1 cellular context compared by ENCODE assay signal in the genomic region with DNA sequence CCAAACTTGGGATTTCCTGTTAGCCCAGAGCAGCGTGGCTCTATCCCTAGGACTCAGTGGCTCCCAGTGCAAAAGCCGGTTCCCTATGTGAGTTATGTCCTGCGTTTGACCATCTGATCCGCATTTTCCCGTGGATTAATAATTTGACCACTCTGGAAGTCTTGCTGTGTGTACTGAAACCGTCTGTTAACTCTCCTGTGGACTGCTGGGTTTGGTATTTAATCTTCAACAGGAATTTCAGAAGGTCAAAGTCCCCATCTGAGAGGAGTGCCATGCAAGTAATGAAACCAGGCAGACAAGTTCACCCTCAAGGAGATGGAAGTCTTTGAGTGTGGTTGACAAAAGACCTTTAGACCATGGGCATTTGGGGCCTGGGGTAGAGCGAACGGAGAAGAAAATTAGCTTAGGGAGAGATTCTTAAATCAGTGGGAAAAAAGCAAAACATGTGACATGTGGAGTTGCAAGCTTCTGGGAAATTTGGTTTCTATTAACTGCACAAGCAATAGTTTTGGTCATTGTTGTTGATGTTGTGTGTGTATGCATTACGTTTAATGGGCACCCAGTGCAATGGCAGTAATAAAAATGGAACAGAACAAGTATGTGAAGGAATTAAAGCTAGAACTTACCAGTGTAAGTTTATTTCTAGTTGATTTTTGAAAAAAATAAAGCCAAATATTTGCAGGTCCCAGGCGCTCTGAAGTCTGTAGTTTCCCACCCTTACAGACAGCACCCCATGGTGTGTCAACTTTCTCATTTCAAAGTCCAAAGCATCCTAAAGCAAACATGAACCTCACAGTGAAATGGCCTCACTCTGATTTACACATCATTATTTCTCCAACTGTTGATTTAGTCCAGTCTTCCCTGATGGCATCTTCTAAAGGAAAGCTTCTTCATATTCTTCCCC.
A peak's percentile ranks its signal among the peaks of the same experiment; 100 is the strongest.
TF ChIP-seq lines count a peak whose summit lies in the region.

No MANE protein-coding gene starts in this region.

TF ChIP-seq in HepG2, 621 proteins besides CTCF, POLR2A, EP300 and RAD21 (continued from another document and continues in another):
- TF ChIP-seq, protein P1, sequence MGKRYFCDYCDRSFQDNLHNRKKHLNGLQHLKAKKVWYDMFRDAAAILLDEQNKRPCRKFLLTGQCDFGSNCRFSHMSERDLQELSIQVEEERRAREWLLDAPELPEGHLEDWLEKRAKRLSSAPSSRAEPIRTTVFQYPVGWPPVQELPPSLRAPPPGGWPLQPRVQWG (CRISPR knock-in tag; IDR thresholded peaks at IDR 0.05; ENCODE audit: borderline replicate concordance, low read depth) = no peak
- no peak for TF ChIP-seq HIVEP1 (CRISPR knock-in tag; IDR thresholded peaks at IDR 0.05)
- TF ChIP-seq ATF7-NPFF (CRISPR knock-in tag; IDR thresholded peaks at IDR 0.05; ENCODE audit: low read depth) = no peak
- TF ChIP-seq LCORL (IDR thresholded peaks at IDR 0.05) = no peak
- peak; percentile 88; the same call in 1 of the 2 replicates for TF ChIP-seq LCORL (CRISPR knock-in tag; IDR thresholded peaks at IDR 0.05)
- TF ChIP-seq ZBTB7B (CRISPR knock-in tag; IDR thresholded peaks at IDR 0.05) = 0 out of 2 replicates have a peak, but pooled peaks have one; percentile 44
- TF ChIP-seq ZFP62 (CRISPR knock-in tag; IDR thresholded peaks at IDR 0.05) = no peak
- no peak for TF ChIP-seq ZNF598 (CRISPR knock-in tag; IDR thresholded peaks at IDR 0.05; ENCODE audit: borderline replicate concordance)
- no peak for TF ChIP-seq ZNF672 (CRISPR knock-in tag; IDR thresholded peaks at IDR 0.05)
- TF ChIP-seq, protein P2, sequence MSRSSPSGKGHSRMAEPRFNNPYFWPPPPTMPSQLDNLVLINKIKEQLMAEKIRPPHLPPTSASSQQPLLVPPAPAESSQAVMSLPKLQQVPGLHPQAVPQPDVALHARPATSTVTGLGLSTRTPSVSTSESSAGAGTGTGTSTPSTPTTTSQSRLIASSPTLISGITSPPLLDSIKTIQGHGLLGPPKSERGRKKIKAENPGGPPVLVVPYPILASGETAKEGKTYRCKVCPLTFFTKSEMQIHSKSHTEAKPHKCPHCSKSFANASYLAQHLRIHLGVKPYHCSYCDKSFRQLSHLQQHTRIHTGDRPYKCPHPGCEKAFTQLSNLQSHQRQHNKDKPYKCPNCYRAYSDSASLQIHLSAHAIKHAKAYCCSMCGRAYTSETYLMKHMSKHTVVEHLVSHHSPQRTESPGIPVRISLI (CRISPR knock-in tag; IDR thresholded peaks at IDR 0.05; ENCODE audit: borderline replicate concordance) = peak; percentile 87
- TF ChIP-seq RARA (CRISPR knock-in tag; IDR thresholded peaks at IDR 0.05) = peak; percentile 88
- TF ChIP-seq YY1 (IDR thresholded peaks at IDR 0.05; ENCODE audit: insufficient read depth, insufficient replicate concordance, low read depth, low read length) = peak; percentile 21
- no peak for TF ChIP-seq ZNF891 (CRISPR knock-in tag; IDR thresholded peaks at IDR 0.05)
- no peak for TF ChIP-seq ARID2 (CRISPR knock-in tag; IDR thresholded peaks at IDR 0.05; ENCODE audit: borderline replicate concordance)
- no peak for TF ChIP-seq HNRNPL (IDR thresholded peaks at IDR 0.05; ENCODE audit: low read depth, low read length)
- TF ChIP-seq SALL2 (CRISPR knock-in tag; IDR thresholded peaks at IDR 0.05) = no peak
- TF ChIP-seq ISX (CRISPR knock-in tag; conservative IDR thresholded peaks at IDR 0.05) = no peak
- no peak for TF ChIP-seq MAZ (IDR thresholded peaks at IDR 0.05; ENCODE audit: borderline replicate concordance, low read depth, low read length)
- TF ChIP-seq MAZ (CRISPR knock-in tag; IDR thresholded peaks at IDR 0.05; ENCODE audit: low read depth) = no peak
- TF ChIP-seq CBX5 (CRISPR knock-in tag; IDR thresholded peaks at IDR 0.05; ENCODE audit: borderline replicate concordance) = no peak
- no peak for TF ChIP-seq TEAD2 (CRISPR knock-in tag; IDR thresholded peaks at IDR 0.05)
- TF ChIP-seq ZNF619 (CRISPR knock-in tag; IDR thresholded peaks at IDR 0.05) = no peak
- TF ChIP-seq HOXA3 (CRISPR knock-in tag; IDR thresholded peaks at IDR 0.05) = peak; percentile 38; the same call in 1 of the 2 replicates
- no peak for TF ChIP-seq EED (CRISPR knock-in tag; IDR thresholded peaks at IDR 0.05)
- peak; percentile 79 for TF ChIP-seq HMG20B (CRISPR knock-in tag; conservative IDR thresholded peaks at IDR 0.05)
- no peak for TF ChIP-seq MYNN (CRISPR knock-in tag; IDR thresholded peaks at IDR 0.05; ENCODE audit: low read depth)
- no peak for TF ChIP-seq ZNF547 (CRISPR knock-in tag; IDR thresholded peaks at IDR 0.05)
- TF ChIP-seq, protein P3, sequence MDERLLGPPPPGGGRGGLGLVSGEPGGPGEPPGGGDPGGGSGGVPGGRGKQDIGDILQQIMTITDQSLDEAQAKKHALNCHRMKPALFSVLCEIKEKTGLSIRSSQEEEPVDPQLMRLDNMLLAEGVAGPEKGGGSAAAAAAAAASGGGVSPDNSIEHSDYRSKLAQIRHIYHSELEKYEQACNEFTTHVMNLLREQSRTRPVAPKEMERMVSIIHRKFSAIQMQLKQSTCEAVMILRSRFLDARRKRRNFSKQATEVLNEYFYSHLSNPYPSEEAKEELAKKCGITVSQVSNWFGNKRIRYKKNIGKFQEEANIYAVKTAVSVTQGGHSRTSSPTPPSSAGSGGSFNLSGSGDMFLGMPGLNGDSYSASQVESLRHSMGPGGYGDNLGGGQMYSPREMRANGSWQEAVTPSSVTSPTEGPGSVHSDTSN (CRISPR knock-in tag; IDR thresholded peaks at IDR 0.05) = no peak
- no peak for TF ChIP-seq ZNF335 (CRISPR knock-in tag; IDR thresholded peaks at IDR 0.05)
- no peak for TF ChIP-seq SNAI1 (CRISPR knock-in tag; IDR thresholded peaks at IDR 0.05; ENCODE audit: borderline replicate concordance)
- TF ChIP-seq PRMT3 (CRISPR knock-in tag; IDR thresholded peaks at IDR 0.05; ENCODE audit: borderline replicate concordance, low read depth) = no peak
- TF ChIP-seq CC2D1A (CRISPR knock-in tag; IDR thresholded peaks at IDR 0.05) = no peak
- no peak for TF ChIP-seq JUN (CRISPR knock-in tag; IDR thresholded peaks at IDR 0.05)
- no peak for TF ChIP-seq ZSCAN22 (CRISPR knock-in tag; IDR thresholded peaks at IDR 0.05)
- TF ChIP-seq ZFAT (CRISPR knock-in tag; conservative IDR thresholded peaks at IDR 0.05) = no peak
- TF ChIP-seq, protein P4, sequence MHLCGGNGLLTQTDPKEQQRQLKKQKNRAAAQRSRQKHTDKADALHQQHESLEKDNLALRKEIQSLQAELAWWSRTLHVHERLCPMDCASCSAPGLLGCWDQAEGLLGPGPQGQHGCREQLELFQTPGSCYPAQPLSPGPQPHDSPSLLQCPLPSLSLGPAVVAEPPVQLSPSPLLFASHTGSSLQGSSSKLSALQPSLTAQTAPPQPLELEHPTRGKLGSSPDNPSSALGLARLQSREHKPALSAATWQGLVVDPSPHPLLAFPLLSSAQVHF (CRISPR knock-in tag; IDR thresholded peaks at IDR 0.05) = no peak
- TF ChIP-seq, protein P5, sequence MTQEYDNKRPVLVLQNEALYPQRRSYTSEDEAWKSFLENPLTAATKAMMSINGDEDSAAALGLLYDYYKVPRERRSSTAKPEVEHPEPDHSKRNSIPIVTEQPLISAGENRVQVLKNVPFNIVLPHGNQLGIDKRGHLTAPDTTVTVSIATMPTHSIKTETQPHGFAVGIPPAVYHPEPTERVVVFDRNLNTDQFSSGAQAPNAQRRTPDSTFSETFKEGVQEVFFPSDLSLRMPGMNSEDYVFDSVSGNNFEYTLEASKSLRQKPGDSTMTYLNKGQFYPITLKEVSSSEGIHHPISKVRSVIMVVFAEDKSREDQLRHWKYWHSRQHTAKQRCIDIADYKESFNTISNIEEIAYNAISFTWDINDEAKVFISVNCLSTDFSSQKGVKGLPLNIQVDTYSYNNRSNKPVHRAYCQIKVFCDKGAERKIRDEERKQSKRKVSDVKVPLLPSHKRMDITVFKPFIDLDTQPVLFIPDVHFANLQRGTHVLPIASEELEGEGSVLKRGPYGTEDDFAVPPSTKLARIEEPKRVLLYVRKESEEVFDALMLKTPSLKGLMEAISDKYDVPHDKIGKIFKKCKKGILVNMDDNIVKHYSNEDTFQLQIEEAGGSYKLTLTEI (CRISPR knock-in tag; conservative IDR thresholded peaks at IDR 0.05) = no peak
- no peak for TF ChIP-seq ZNF670 (CRISPR knock-in tag; IDR thresholded peaks at IDR 0.05; ENCODE audit: borderline replicate concordance)
- TF ChIP-seq, protein P6, sequence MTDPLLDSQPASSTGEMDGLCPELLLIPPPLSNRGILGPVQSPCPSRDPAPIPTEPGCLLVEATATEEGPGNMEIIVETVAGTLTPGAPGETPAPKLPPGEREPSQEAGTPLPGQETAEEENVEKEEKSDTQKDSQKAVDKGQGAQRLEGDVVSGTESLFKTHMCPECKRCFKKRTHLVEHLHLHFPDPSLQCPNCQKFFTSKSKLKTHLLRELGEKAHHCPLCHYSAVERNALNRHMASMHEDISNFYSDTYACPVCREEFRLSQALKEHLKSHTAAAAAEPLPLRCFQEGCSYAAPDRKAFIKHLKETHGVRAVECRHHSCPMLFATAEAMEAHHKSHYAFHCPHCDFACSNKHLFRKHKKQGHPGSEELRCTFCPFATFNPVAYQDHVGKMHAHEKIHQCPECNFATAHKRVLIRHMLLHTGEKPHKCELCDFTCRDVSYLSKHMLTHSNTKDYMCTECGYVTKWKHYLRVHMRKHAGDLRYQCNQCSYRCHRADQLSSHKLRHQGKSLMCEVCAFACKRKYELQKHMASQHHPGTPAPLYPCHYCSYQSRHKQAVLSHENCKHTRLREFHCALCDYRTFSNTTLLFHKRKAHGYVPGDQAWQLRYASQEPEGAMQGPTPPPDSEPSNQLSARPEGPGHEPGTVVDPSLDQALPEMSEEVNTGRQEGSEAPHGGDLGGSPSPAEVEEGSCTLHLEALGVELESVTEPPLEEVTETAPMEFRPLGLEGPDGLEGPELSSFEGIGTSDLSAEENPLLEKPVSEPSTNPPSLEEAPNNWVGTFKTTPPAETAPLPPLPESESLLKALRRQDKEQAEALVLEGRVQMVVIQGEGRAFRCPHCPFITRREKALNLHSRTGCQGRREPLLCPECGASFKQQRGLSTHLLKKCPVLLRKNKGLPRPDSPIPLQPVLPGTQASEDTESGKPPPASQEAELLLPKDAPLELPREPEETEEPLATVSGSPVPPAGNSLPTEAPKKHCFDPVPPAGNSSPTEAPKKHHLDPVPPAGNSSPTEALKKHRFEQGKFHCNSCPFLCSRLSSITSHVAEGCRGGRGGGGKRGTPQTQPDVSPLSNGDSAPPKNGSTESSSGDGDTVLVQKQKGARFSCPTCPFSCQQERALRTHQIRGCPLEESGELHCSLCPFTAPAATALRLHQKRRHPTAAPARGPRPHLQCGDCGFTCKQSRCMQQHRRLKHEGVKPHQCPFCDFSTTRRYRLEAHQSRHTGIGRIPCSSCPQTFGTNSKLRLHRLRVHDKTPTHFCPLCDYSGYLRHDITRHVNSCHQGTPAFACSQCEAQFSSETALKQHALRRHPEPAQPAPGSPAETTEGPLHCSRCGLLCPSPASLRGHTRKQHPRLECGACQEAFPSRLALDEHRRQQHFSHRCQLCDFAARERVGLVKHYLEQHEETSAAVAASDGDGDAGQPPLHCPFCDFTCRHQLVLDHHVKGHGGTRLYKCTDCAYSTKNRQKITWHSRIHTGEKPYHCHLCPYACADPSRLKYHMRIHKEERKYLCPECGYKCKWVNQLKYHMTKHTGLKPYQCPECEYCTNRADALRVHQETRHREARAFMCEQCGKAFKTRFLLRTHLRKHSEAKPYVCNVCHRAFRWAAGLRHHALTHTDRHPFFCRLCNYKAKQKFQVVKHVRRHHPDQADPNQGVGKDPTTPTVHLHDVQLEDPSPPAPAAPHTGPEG (CRISPR knock-in tag; IDR thresholded peaks at IDR 0.05) = no peak
- no peak for TF ChIP-seq MAFG (CRISPR knock-in tag; IDR thresholded peaks at IDR 0.05)
- TF ChIP-seq, protein P7, sequence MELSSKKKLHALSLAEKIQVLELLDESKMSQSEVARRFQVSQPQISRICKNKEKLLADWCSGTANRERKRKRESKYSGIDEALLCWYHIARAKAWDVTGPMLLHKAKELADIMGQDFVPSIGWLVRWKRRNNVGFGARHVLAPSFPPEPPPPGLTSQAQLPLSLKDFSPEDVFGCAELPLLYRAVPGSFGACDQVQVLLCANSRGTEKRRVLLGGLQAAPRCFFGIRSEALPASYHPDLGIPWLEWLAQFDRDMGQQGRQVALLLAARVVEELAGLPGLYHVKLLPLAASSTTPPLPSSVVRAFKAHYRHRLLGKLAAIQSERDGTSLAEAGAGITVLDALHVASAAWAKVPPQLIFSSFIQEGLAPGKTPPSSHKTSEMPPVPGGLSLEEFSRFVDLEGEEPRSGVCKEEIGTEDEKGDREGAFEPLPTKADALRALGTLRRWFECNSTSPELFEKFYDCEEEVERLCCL (CRISPR knock-in tag; IDR thresholded peaks at IDR 0.05; ENCODE audit: borderline replicate concordance) = no peak
- TF ChIP-seq, protein P8, sequence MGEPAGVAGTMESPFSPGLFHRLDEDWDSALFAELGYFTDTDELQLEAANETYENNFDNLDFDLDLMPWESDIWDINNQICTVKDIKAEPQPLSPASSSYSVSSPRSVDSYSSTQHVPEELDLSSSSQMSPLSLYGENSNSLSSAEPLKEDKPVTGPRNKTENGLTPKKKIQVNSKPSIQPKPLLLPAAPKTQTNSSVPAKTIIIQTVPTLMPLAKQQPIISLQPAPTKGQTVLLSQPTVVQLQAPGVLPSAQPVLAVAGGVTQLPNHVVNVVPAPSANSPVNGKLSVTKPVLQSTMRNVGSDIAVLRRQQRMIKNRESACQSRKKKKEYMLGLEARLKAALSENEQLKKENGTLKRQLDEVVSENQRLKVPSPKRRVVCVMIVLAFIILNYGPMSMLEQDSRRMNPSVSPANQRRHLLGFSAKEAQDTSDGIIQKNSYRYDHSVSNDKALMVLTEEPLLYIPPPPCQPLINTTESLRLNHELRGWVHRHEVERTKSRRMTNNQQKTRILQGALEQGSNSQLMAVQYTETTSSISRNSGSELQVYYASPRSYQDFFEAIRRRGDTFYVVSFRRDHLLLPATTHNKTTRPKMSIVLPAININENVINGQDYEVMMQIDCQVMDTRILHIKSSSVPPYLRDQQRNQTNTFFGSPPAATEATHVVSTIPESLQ (CRISPR knock-in tag; conservative IDR thresholded peaks at IDR 0.05) = no peak
- peak; percentile 92 for TF ChIP-seq ISL2 (CRISPR knock-in tag; IDR thresholded peaks at IDR 0.05)
- TF ChIP-seq, protein P9, sequence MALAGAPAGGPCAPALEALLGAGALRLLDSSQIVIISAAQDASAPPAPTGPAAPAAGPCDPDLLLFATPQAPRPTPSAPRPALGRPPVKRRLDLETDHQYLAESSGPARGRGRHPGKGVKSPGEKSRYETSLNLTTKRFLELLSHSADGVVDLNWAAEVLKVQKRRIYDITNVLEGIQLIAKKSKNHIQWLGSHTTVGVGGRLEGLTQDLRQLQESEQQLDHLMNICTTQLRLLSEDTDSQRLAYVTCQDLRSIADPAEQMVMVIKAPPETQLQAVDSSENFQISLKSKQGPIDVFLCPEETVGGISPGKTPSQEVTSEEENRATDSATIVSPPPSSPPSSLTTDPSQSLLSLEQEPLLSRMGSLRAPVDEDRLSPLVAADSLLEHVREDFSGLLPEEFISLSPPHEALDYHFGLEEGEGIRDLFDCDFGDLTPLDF (CRISPR knock-in tag; IDR thresholded peaks at IDR 0.05) = no peak
- TF ChIP-seq, protein P10, sequence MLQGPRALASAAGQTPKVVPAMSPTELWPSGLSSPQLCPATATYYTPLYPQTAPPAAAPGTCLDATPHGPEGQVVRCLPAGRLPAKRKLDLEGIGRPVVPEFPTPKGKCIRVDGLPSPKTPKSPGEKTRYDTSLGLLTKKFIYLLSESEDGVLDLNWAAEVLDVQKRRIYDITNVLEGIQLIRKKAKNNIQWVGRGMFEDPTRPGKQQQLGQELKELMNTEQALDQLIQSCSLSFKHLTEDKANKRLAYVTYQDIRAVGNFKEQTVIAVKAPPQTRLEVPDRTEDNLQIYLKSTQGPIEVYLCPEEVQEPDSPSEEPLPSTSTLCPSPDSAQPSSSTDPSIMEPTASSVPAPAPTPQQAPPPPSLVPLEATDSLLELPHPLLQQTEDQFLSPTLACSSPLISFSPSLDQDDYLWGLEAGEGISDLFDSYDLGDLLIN (CRISPR knock-in tag; IDR thresholded peaks at IDR 0.05; ENCODE audit: borderline replicate concordance) = no peak
- TF ChIP-seq TCF7L2 (IDR thresholded peaks at IDR 0.05; ENCODE audit: low read depth, low read length) = peak; percentile 54; the same call in 1 of the 2 replicates
- TF ChIP-seq YEATS4 (CRISPR knock-in tag; IDR thresholded peaks at IDR 0.05; ENCODE audit: borderline replicate concordance) = no peak; the same call in 1 of the 2 replicates
